8 cellular contexts compared by ENCODE assay signal in genomic region chr22:36977401-36977861, GRCh38. TPM values are rescaled to one million over a fixed set of nuclear protein-coding genes. Genes with fewer than 3 reads are reported as not detected.
DNase-seq lines count a peak whose midpoint lies in the region; TF ChIP-seq lines count a peak whose summit lies in the region.

No MANE protein-coding gene starts in this region.

- H3K27ac Mint-ChIP-seq in HFFc6 = peak overlapping the region; percentile 55; the same call in 1 of the 2 replicates

- H3K36me3 Mint-ChIP-seq in HFFc6 (ENCODE audit: low read depth) = no peaks in the 10 kb centered on the region

- no peaks in the 10 kb centered on the region for H3K9me3 Mint-ChIP-seq in HFFc6

- peaks cover 5% of the 10 kb centered on the region for H3K4me1 ChIP-seq in adipocyte (ENCODE audit: control insufficient read depth, insufficient read depth, low read length)

- H3K9me3 ChIP-seq in adipocyte (ENCODE audit: control insufficient read depth, low read length) = no peaks in the 10 kb centered on the region

- H3K27me3 Mint-ChIP-seq in HFFc6 (ENCODE audit: insufficient read depth) = peaks cover 36% of the 10 kb centered on the region

- peaks cover 13% of the 10 kb centered on the region for H3K4me1 Mint-ChIP-seq in HFFc6 (ENCODE audit: low read depth)

- H3K4me3 Mint-ChIP-seq in HFFc6 = peak overlapping the region; percentile 91

- peaks cover 43% of the 10 kb centered on the region for H3K27me3 ChIP-seq in adipocyte (replicated peaks; ENCODE audit: control insufficient read depth, insufficient read depth, low read length)

- peak; percentile 63; the same call in 1 of the 2 replicates for TF ChIP-seq CTCF in HFFc6 (IDR thresholded peaks at IDR 0.05)

- no peaks in the 10 kb centered on the region for H3K36me3 ChIP-seq in adipocyte (ENCODE audit: control insufficient read depth, insufficient read depth, low read length, severe bottlenecking)

- peak overlapping the region; percentile 52 for H3K9ac ChIP-seq in adipocyte (ENCODE audit: low read length)

- peak overlapping the region; percentile 68 for H3K4me3 ChIP-seq in adipocyte (ENCODE audit: low read length)

- DNase-seq in DMS153 treated with DMSO at 0.1 percent for 48 hours (lab: John Stamatoyannopoulos, UW; ENCODE audit: unreplicated experiment) = peak; percentile 46
- DNase-seq in HFFc6 = peak; percentile 31
- peak; percentile 70 for DNase-seq in T follicular helper cell (ENCODE audit: low read depth)
- DNase-seq in adipocyte (ENCODE audit: low read depth) = peak; percentile 22
- peak; percentile 88 for DNase-seq in iPS-NIHi7 (ENCODE audit: extremely low spot score)
- peak; percentile 49 to 65 for DNase-seq in stimulated activated CD4-positive, alpha-beta T cell treated with anti-CD3 and anti-CD28 coated beads, Interleukin-15, amount 100 ng/mL, for 1 hour (ENCODE audit: low read depth in 1 of 2, low spot score in 1 of 2)
- no peak for DNase-seq in RKO (ENCODE audit: low spot score)
- DNase-seq in HK-2 (ENCODE audit: unreplicated experiment) = no peak

RNA-seq across cellular contexts. Expression of gene TST, which starts 41.8 kb away (rescaled TPM):
- 10 to 100 TPM; 18.6 to 32.8 (median 21.7) TPM for total RNA-seq in HFFc6 (2021; fragmentation: NEBNext Ultra II Directional; extraction: Animal tissue kit (Norgen Biotek cat#: 25700))

RNA-seq across cellular contexts. Expression of gene MPST, which starts 42.1 kb away (rescaled TPM):
- 10 to 100 TPM; 24.9 to 35.5 (median 27.5) TPM for total RNA-seq in HFFc6 (2021; fragmentation: NEBNext Ultra II Directional; extraction: Animal tissue kit (Norgen Biotek cat#: 25700))

Comparison
In these comparisons a context has a peak if more than half of its experiments do, and no peak if none do; other contexts are left out.
1. DNase-seq: peak in DMS153 treated with DMSO at 0.1 percent for 48 hours (single experiment), HFFc6 (single experiment), T follicular helper cell (single experiment), adipocyte (single experiment), iPS-NIHi7 (single experiment) and stimulated activated CD4-positive, alpha-beta T cell treated with anti-CD3 and anti-CD28 coated beads, Interleukin-15, amount 100 ng/mL, for 1 hour (2 of 2); none in RKO (single experiment) and HK-2 (single experiment).